In genomic region chr17:1203111-1203966, GRCh38 we compare ENCODE assay signal across 8 cellular contexts. TPM values are rescaled to one million over a fixed set of nuclear protein-coding genes. Genes with fewer than 3 reads are reported as not detected.
DNase-seq lines count a peak whose midpoint lies in the region; ATAC-seq, FAIRE-seq and TF ChIP-seq lines count a peak whose summit lies in the region.

No MANE protein-coding gene starts in this region.

- no peak for TF ChIP-seq CTCF in brain microvascular endothelial cell (IDR thresholded peaks at IDR 0.05; ENCODE audit: low read depth, low read length, missing control alignments)
- no peak for TF ChIP-seq CTCF in spleen (IDR thresholded peaks at IDR 0.05 in 8 of 11, conservative IDR thresholded peaks at IDR 0.05 in 3 of 11)

- ATAC-seq in T-cell (replicated peaks in 1 of 4) (peak in 3 of 4 experiments; percentile 46 to 70 (median 50)), GM19455 (IDR thresholded peaks at IDR 0.05; ENCODE audit: unreplicated experiment) (no peak)

- peak overlapping the region; percentile 69 for H3K4me3 ChIP-seq in GM23248
- H3K4me3 ChIP-seq in brain microvascular endothelial cell (ENCODE audit: low read depth, low read length): peak overlapping the region; percentile 53
- peak overlapping the region; percentile 73 for H3K4me3 ChIP-seq in iPS-18c (ENCODE audit: insufficient read depth, low read depth, low read length)
- H3K4me3 ChIP-seq in spleen: peak overlapping the region; percentile 13 to 71 (median 45)

- H3K9me3 Mint-ChIP-seq in T-cell: no peaks in the 10 kb centered on the region

- no peaks in the 10 kb centered on the region for H3K36me3 Mint-ChIP-seq in T-cell

- no peaks in the 10 kb centered on the region for H4K20me1 ChIP-seq in GM23248 (ENCODE audit: insufficient read depth)

- peaks cover 11% of the 10 kb centered on the region; the same call in 1 of the 2 replicates for H3F3A ChIP-seq in GM23248 (ENCODE audit: insufficient read depth)

- peak overlapping the region; percentile 67 for H3K4me2 ChIP-seq in GM23248 (ENCODE audit: unreplicated experiment)

- intact Hi-C loops in spleen (cut with DNase I; ENCODE audit: low total_unique reads): no loop called here

- H2AFZ ChIP-seq in GM23248: peak overlapping the region; percentile 89

- H3K4me1 Mint-ChIP-seq in T-cell: peaks cover 30 to 39% (median 37%) of the 10 kb centered on the region in 3 donors

- H3K4me3 Mint-ChIP-seq in T-cell: peak overlapping the region in 1 of 3 donors; percentile 66

- no peaks in the 10 kb centered on the region for H3K79me2 ChIP-seq in GM23248 (ENCODE audit: insufficient read depth)

- no peak for FAIRE-seq in RCC 7860 (lab: Jason Lieb, UNC)

- TF ChIP-seq POLR2A in spleen (IDR thresholded peaks at IDR 0.05): no peak

- H3K9me2 ChIP-seq in GM23248 (ENCODE audit: insufficient read depth): no peaks in the 10 kb centered on the region

- H3K4me1 ChIP-seq in GM23248 (ENCODE audit: insufficient read depth) (no peaks in the 10 kb centered on the region), spleen (peaks cover 19 to 96% (median 61%) of the 10 kb centered on the region in 6 donors)

- H3K9ac ChIP-seq in GM23248: peak overlapping the region; percentile 71

- CTCF ChIA-PET in T-cell (lab: Charles Lee): no interaction called here

- no peak overlapping the region for H3K27ac Mint-ChIP-seq in T-cell

- no peak overlapping the region for H3K27ac ChIP-seq in GM23248
- H3K27ac ChIP-seq in brain microvascular endothelial cell: no peak overlapping the region
- peak overlapping the region in 5 of 8 donors; percentile 53 to 74 (median 71) for H3K27ac ChIP-seq in spleen

- no peaks in the 10 kb centered on the region for H3K27me3 Mint-ChIP-seq in T-cell

- H3K27me3 ChIP-seq in GM23248 (replicated peaks; ENCODE audit: insufficient read depth) (no peaks in the 10 kb centered on the region; the same call in 1 of the 2 replicates), brain microvascular endothelial cell (replicated peaks) (no peaks in the 10 kb centered on the region), spleen (replicated peaks in 1 of 7) (no peaks in the 10 kb centered on the region)

- POLR2A ChIA-PET in T-cell (lab: Charles Lee): no interaction called here

- WGBS in GM23248 (ENCODE audit: low coverage in 1 of 2, low lambda C conversion rate in 2 of 2, missing lambda C conversion rate in 2 of 2), 2 experiments: 11 to 20% methylated on average over 32 to 80 of the region's 91 CpGs
- 12 to 21% (median 17%) methylated on average over 19 to 88 of the region's 91 CpGs for WGBS in spleen, 5 donors

- peak; percentile 92 for DNase-seq in GM23248
- DNase-seq in T-cell: peak in 26 of 34 experiments; percentile 24 to 60 (median 39)
- peak; percentile 60 for DNase-seq in brain microvascular endothelial cell
- DNase-seq in spleen: peak; percentile 90
- no peak for DNase-seq in SIG-M5 treated with dmso at 0.1 percent for 504 hours (lab: John Stamatoyannopoulos, UW; ENCODE audit: unreplicated experiment)
- DNase-seq in RCC 7860 (ENCODE audit: low spot score): no peak

- in situ Hi-C loops in GM23248 (cut with MboI) (no loop called here), brain microvascular endothelial cell (cut with HindIII; ENCODE audit: low pct_ligation_motif_present, low sequenced_read_pairs) (no loop called here)

- H3K36me3 ChIP-seq in GM23248 (ENCODE audit: low read depth) (no peaks in the 10 kb centered on the region), brain microvascular endothelial cell (replicated peaks) (no peaks in the 10 kb centered on the region), spleen (no peaks in the 10 kb centered on the region)

- H3K9me3 ChIP-seq in GM23248 (ENCODE audit: low read depth) (no peaks in the 10 kb centered on the region), iPS-18c (ENCODE audit: control insufficient read depth, insufficient read depth, low read length) (peaks cover 2% of the 10 kb centered on the region), spleen (no peaks in the 10 kb centered on the region)

RNA-seq across cellular contexts. Expression of gene ABR, which starts 23.6 kb away (rescaled TPM):
- total RNA-seq in GM23248 (2014; rRNA removed; shearing (Covaris generic)): 31.0 and 38.2 TPM in 2 replicates
- polyA plus RNA-seq in GM23248 (2016; fragmentation: Nextera tagmentation; extraction: Ambion mirVana) (24.4 and 26.7 TPM in 2 replicates), spleen (10 to 100 TPM; 18.5 to 50.1 (median 22.2) TPM)
- total RNA-seq in T-cell (100 to 1,000 TPM in 4 of 5 donors, 10 to 100 TPM in 1; 89.4 to 165 (median 125) TPM), spleen (100 to 1,000 TPM; 113 to 183 (median 136) TPM)

Comparison
In these comparisons a context has a peak if more than half of its experiments do, and no peak if none do; other contexts are left out.
1. DNase-seq: peak in GM23248 (single experiment), T-cell (26 of 34), brain microvascular endothelial cell (single experiment) and spleen (single experiment); none in SIG-M5 treated with dmso at 0.1 percent for 504 hours (single experiment) and RCC 7860 (single experiment).
2. H3K27ac ChIP-seq: peak in spleen (5 of 8); none in GM23248 (single experiment) and brain microvascular endothelial cell (single experiment).
3. Peak in every context shown above with its lines, with median percentiles within 50 percentile points of each other: H3K4me3 ChIP-seq.